ENCODE assay signal across 12 cellular contexts in genomic region chr2:160208662-160209229, GRCh38. TPM values are rescaled to one million over a fixed set of nuclear protein-coding genes. Genes with fewer than 3 reads are reported as not detected.
A peak's percentile ranks its signal among the peaks of the same experiment; 100 is the strongest.
DNase-seq lines count a peak whose midpoint lies in the region; ATAC-seq, FAIRE-seq and TF ChIP-seq lines count a peak whose summit lies in the region.
"Had no signal": no experiment of that assay in that cellular context is flagged by ENCODE, and none has a peak within 500 bp of the region (broad histone marks: within the 10 kb centered on the region; RNA-seq: fewer than 3 reads in every experiment).

No MANE protein-coding gene starts in this region.

- POLR2A ChIA-PET in A549 (lab: Yijun Ruan, JAX): interaction anchor here (0.6 to 2.7 kb wide), 8 partner anchors 15 to 99 kb away, joined by 3 to 10 read pairs (median 4); no protein-coding TSS in a partner anchor
- POLR2A ChIA-PET in SK-N-SH (lab: Yijun Ruan, JAX): no interaction called here

- H3F3A ChIP-seq in SK-N-SH (replicated peaks; ENCODE audit: insufficient read depth): peaks cover 63% of the 10 kb centered on the region

- H3K9me2 ChIP-seq in SK-N-SH: no peaks in the 10 kb centered on the region

- no peaks in the 10 kb centered on the region for H3K36me3 ChIP-seq in SK-N-SH (replicated peaks in 1 of 2; ENCODE audit: control insufficient read depth in 1 of 2, insufficient read depth in 2 of 2, low read length in 1 of 2)
- no peaks in the 10 kb centered on the region for H3K36me3 ChIP-seq in right atrium auricular region

- no peak for FAIRE-seq in A549 (lab: Jason Lieb, UNC)
- FAIRE-seq: frontal cortex had no signal

- H3K4me1 ChIP-seq in A549 (peaks cover 91% of the 10 kb centered on the region), SK-N-SH (ENCODE audit: control insufficient read depth in 1 of 2, insufficient read depth in 2 of 2, low read depth in 1 of 2, low read length in 1 of 2) (peaks cover 26 to 61% of the 10 kb centered on the region in 2 experiments), right atrium auricular region (peaks cover 0 to 36% of the 10 kb centered on the region in 2 donors)

- peak overlapping the region; percentile 77 for H3K4me2 ChIP-seq in A549
- peak overlapping the region; percentile 20; the same call in 1 of the 2 replicates for H3K4me2 ChIP-seq in SK-N-SH

- peak overlapping the region; percentile 73 for H3K9ac ChIP-seq in SK-N-SH

- H3K27me3 ChIP-seq in SK-N-SH (ENCODE audit: insufficient read depth): no peaks in the 10 kb centered on the region
- no peaks in the 10 kb centered on the region for H3K27me3 ChIP-seq in right atrium auricular region

- CTCF ChIA-PET in A549 (lab: Yijun Ruan, JAX) (interaction anchor here (0.6 to 6.5 kb wide), 15 partner anchors 11 to 784 kb away, joined by 3 to 49 read pairs (median 3); no protein-coding TSS in a partner anchor), SK-N-SH (lab: Yijun Ruan, JAX) (interaction anchor here (1.1 to 3.3 kb wide), 4 partner anchors 17 to 786 kb away, joined by 3 to 16 read pairs (median 6); no protein-coding TSS in a partner anchor)

- ATAC-seq in A549 (no peak), HG03442 (IDR thresholded peaks at IDR 0.05; ENCODE audit: unreplicated experiment) (no peak), GM18498 (IDR thresholded peaks at IDR 0.05; ENCODE audit: unreplicated experiment) (no peak)

- H2AFZ ChIP-seq in SK-N-SH (ENCODE audit: low read depth): no peak overlapping the region

- H3K9me3 ChIP-seq in A549 (peaks cover 6% of the 10 kb centered on the region), SK-N-SH (no peaks in the 10 kb centered on the region), right atrium auricular region (no peaks in the 10 kb centered on the region)

- no peaks in the 10 kb centered on the region for H3K79me2 ChIP-seq in SK-N-SH (ENCODE audit: insufficient read depth)

- TF ChIP-seq POLR2A in A549 (IDR thresholded peaks at IDR 0.05; ENCODE audit: low read length): no peak

- H4K20me1 ChIP-seq in SK-N-SH (ENCODE audit: insufficient read depth): no peaks in the 10 kb centered on the region

- H3K27ac ChIP-seq in A549 (peak overlapping the region; percentile 97 to 99), SK-N-SH (ENCODE audit: low read depth in 2 of 2, low read length in 1 of 2) (peak overlapping the region; percentile 95 to 97; a peak in 3 of 4 replicates), right atrium auricular region (peak overlapping the region; percentile 41 to 54)

- TF ChIP-seq RAD21 in A549 (conservative IDR thresholded peaks at IDR 0.05 in 1 of 2, IDR thresholded peaks at IDR 0.05 in 1 of 2): no peak
- no peak for TF ChIP-seq RAD21 in SK-N-SH (IDR thresholded peaks at IDR 0.05; ENCODE audit: low read length)

- no peak for DNase-seq in A549 (ENCODE audit: low read depth in 1 of 2, low spot score in 1 of 2)
- DNase-seq in SK-N-SH: no peak
- no peak for DNase-seq in right atrium auricular region (ENCODE audit: low spot score)
- DNase-seq in retina: peak; percentile 78
- no peak for DNase-seq in GM19240 (ENCODE audit: insufficient read length, low spot score)
- DNase-seq in AG20443 (ENCODE audit: low spot score): no peak
- DNase-seq: DMS79, NCI-H345 had no signal

- TF ChIP-seq CTCF in A549 (IDR thresholded peaks at IDR 0.05) (no peak), SK-N-SH (IDR thresholded peaks at IDR 0.05) (no peak), right atrium auricular region (IDR thresholded peaks at IDR 0.05) (no peak)

- WGBS in A549 (ENCODE audit: missing lambda C conversion rate): 53% methylated on average over 8 of the region's 9 CpGs
- 69% methylated on average over 9 of the region's 9 CpGs for WGBS in SK-N-SH (ENCODE audit: low lambda C conversion rate)

- no peak overlapping the region for H3K4me3 ChIP-seq in A549
- H3K4me3 ChIP-seq in SK-N-SH (ENCODE audit: low read depth in 2 of 2, low read length in 1 of 2): no peak overlapping the region
- no peak overlapping the region for H3K4me3 ChIP-seq in right atrium auricular region

- TF ChIP-seq EP300 in A549 (IDR thresholded peaks at IDR 0.05) (no peak), SK-N-SH (IDR thresholded peaks at IDR 0.05; ENCODE audit: borderline replicate concordance in 1 of 2, low read depth in 1 of 2, low read length in 1 of 2) (no peak)

TF ChIP-seq in A549, 52 proteins besides CTCF, POLR2A, EP300 and RAD21:
- TF ChIP-seq CEBPB (IDR thresholded peaks at IDR 0.05) (peak in 1 of 2 experiments; percentile 2; a peak in 1 of 4 replicates), CHD4 (IDR thresholded peaks at IDR 0.05; ENCODE audit: borderline replicate concordance) (no peak), HDAC2 (IDR thresholded peaks at IDR 0.05) (no peak)
TF ChIP-seq in A549: peak in this region for 1.

TF ChIP-seq in SK-N-SH, 30 proteins besides CTCF, POLR2A, EP300 and RAD21:
- TF ChIP-seq GABPA (IDR thresholded peaks at IDR 0.05; ENCODE audit: low read depth): no peak
- TF ChIP-seq JUND (IDR thresholded peaks at IDR 0.05): no peak
- TF ChIP-seq REST (IDR thresholded peaks at IDR 0.05; ENCODE audit: low read depth, low read length): no peak
- no peak for TF ChIP-seq MAX (IDR thresholded peaks at IDR 0.05; ENCODE audit: low read depth)

RNA-seq across cellular contexts. Expression of gene ITGB6, which starts 8.7 kb away (rescaled TPM):
- polyA plus RNA-seq in A549 (2011; rRNA removed): 4.8 and 5.0 TPM in 2 replicates
- 1.5 and 1.9 TPM in 2 replicates for polyA plus RNA-seq in A549 (2012; cell fraction: cytosol; rRNA removed)
- 4.0 and 5.1 TPM in 2 replicates for polyA plus RNA-seq in A549 (2012; cell fraction: nucleus; rRNA removed)
- 4.1 to 4.8 TPM (median 4.2 TPM) in 3 replicates for polyA plus RNA-seq in A549 (2017; fragmentation: RNase III; extraction: RNeasy Plus Mini Kit Qiagen cat#74134 plus additional on column Dnase treatment)
- 4.1 and 4.5 TPM in 2 replicates for polyA minus RNA-seq in A549 (2011; rRNA and poly(A)+ RNA removed)
- 0.10 and 0.13 TPM in 2 replicates for polyA plus RNA-seq in SK-N-SH (2012; rRNA removed)
- polyA plus RNA-seq in SK-N-SH (2012; cell fraction: cytosol; rRNA removed): 0.13 and 0.15 TPM in 2 replicates
- polyA plus RNA-seq in SK-N-SH (2012; cell fraction: nucleus; rRNA removed): 0.26 TPM in 2 replicates
- under 1 TPM; 0.20 to 0.30 TPM for total RNA-seq in right atrium auricular region
- total RNA-seq: lung microvascular endothelial cell had no signal

Comparison
In these comparisons a context has a peak if more than half of its experiments do, and no peak if none do; other contexts are left out.
1. H3K27ac ChIP-seq: peak in every context shown above with its lines; median percentile 98 in A549; 96 in SK-N-SH; 48 in right atrium auricular region.